ENCODE assay signal across 1 cellular context in genomic region chr17:19613979-19614378, GRCh38.
TF ChIP-seq lines count a peak whose summit lies in the region.

No MANE protein-coding gene starts in this region.

TF ChIP-seq in GM23338, 12 proteins besides CTCF, POLR2A, EP300 and RAD21 (continued from another document):
- TF ChIP-seq ZNF462 (CRISPR knock-in tag; IDR thresholded peaks at IDR 0.05), result no peak
